ENCODE assay signal across 18 cellular contexts in the genomic region with DNA sequence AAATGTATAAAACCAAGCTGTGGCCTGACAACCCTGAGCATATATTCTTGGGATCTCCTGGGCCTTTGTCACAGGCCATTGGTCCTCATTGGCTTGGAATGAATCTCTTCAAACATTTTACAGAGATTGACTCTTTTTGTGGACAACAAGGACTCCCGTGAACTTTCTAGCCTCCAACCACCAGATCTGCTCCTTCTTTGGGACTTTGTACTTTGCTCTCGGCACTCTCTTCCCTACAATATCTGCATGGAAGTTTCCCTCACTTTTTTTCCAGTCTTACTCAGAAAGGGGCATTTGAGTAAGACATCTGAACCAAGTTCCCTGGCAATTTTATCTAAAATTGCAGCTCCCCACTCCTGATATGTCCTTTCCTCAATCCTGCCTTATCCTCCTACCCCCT.
DNase-seq lines count a peak whose midpoint lies in the region; ATAC-seq, FAIRE-seq and TF ChIP-seq lines count a peak whose summit lies in the region.
"Had no signal": no experiment of that assay in that cellular context is flagged by ENCODE, and none has a peak within 500 bp of the region (broad histone marks: within the 10 kb centered on the region; RNA-seq: fewer than 3 reads in every experiment).

No MANE protein-coding gene starts in this region.

- no peaks in the 10 kb centered on the region for H3K79me2 ChIP-seq in hepatocyte

- H3K9me3 Mint-ChIP-seq in T-helper 1 cell treated with Interleukin-12 subunit alpha and Interleukin-12 subunit beta and Interleukin-4 antibody, amounts not matched to agents 30 μg/mL and 1 μg/mL, for 36 hours, result peaks cover 8% of the 10 kb centered on the region
- H3K9me3 Mint-ChIP-seq in endodermal cell, result peaks cover 8% of the 10 kb centered on the region
- peaks cover 3% of the 10 kb centered on the region for H3K9me3 Mint-ChIP-seq in activated T-cell treated with anti-CD3 and anti-CD28 coated beads, Interleukin-2, amount 50 U/mL, for 24 hours
- H3K9me3 Mint-ChIP-seq: CD8-positive, alpha-beta memory T cell had no signal

- H3K4me3 ChIP-seq in hepatocyte (no peak overlapping the region), right lobe of liver (no peak overlapping the region), small intestine (ENCODE audit: low read depth in 1 of 2, low read length in 2 of 2) (no peak overlapping the region), endodermal cell (ENCODE audit: low read length) (no peak overlapping the region)
- H3K4me3 ChIP-seq: BLaER1 had no signal

- peaks cover 18% of the 10 kb centered on the region for H3K27me3 Mint-ChIP-seq in T-helper 1 cell treated with Interleukin-12 subunit alpha and Interleukin-12 subunit beta and Interleukin-4 antibody, amounts not matched to agents 30 μg/mL and 1 μg/mL, for 36 hours (ENCODE audit: low read depth)
- H3K27me3 Mint-ChIP-seq in endodermal cell (ENCODE audit: insufficient read depth), result no peaks in the 10 kb centered on the region
- H3K27me3 Mint-ChIP-seq in activated T-cell treated with anti-CD3 and anti-CD28 coated beads, Interleukin-2, amount 50 U/mL, for 24 hours, result peaks cover 19% of the 10 kb centered on the region

- H3K4me1 Mint-ChIP-seq in T-helper 1 cell treated with Interleukin-12 subunit alpha and Interleukin-12 subunit beta and Interleukin-4 antibody, amounts not matched to agents 30 μg/mL and 1 μg/mL, for 36 hours (ENCODE audit: low read depth), result no peaks in the 10 kb centered on the region
- peaks cover 25% of the 10 kb centered on the region for H3K4me1 Mint-ChIP-seq in endodermal cell
- peaks cover 19% of the 10 kb centered on the region for H3K4me1 Mint-ChIP-seq in activated T-cell treated with anti-CD3 and anti-CD28 coated beads, Interleukin-2, amount 50 U/mL, for 24 hours (ENCODE audit: low read depth)
- H3K4me1 Mint-ChIP-seq: CD8-positive, alpha-beta memory T cell had no signal

- H3K4me1 ChIP-seq in hepatocyte (ENCODE audit: insufficient read depth), result peaks cover 22% of the 10 kb centered on the region
- peaks cover 0 to 18% (median 4%) of the 10 kb centered on the region in 4 donors for H3K4me1 ChIP-seq in right lobe of liver
- peaks cover 5 to 10% of the 10 kb centered on the region in 2 donors for H3K4me1 ChIP-seq in small intestine (ENCODE audit: control insufficient read depth in 2 of 2, insufficient read depth in 1 of 2, low read depth in 1 of 2, low read length in 1 of 2)
- peaks cover 9% of the 10 kb centered on the region for H3K4me1 ChIP-seq in endodermal cell (ENCODE audit: control insufficient read depth, insufficient read depth, low read length)

- H3K9ac ChIP-seq in endodermal cell (ENCODE audit: extremely low read depth, low read length, poor library complexity, severe bottlenecking), result no peak overlapping the region
- H3K9ac ChIP-seq: BLaER1 had no signal

- DNase-seq in T-helper 1 cell, result no peak
- peak; percentile 23 for DNase-seq in hepatocyte (ENCODE audit: low spot score)
- DNase-seq in right lobe of liver, result peak in 1 of 3 donors; percentile 59
- peak; percentile 70 for DNase-seq in small intestine
- DNase-seq in frontal cortex (ENCODE audit: low spot score in 2 of 2), result no peak
- no peak for DNase-seq in endodermal cell
- DNase-seq in activated T-cell treated with anti-CD3 and anti-CD28 coated beads, Interleukin-2, amount 50 U/mL, for 24 hours, result no peak
- DNase-seq: CD8-positive, alpha-beta memory T cell; DMS79; GOT3; HCEC 1CT had no signal

- intact Hi-C loops in right lobe of liver (cut with DNase I), result no loop called here

- 56% methylated on average over 2 of the region's 2 CpGs for WGBS in hepatocyte (ENCODE audit: low lambda C conversion rate, missing lambda C conversion rate)
- WGBS in right lobe of liver (ENCODE audit: insufficient coverage, low coverage, low lambda C conversion rate, missing lambda C conversion rate), result 42% methylated on average over 2 of the region's 2 CpGs
- 18 to 64% (median 44%) methylated on average over 2 of the region's 2 CpGs for WGBS in small intestine, 3 donors
- 95 to 96% methylated on average over 2 of the region's 2 CpGs for WGBS in endodermal cell (ENCODE audit: insufficient coverage in 1 of 2, insufficient read length in 1 of 2), 2 experiments

- H3K36me3 ChIP-seq in hepatocyte (replicated peaks; ENCODE audit: insufficient read depth, low read depth) (no peaks in the 10 kb centered on the region), right lobe of liver (no peaks in the 10 kb centered on the region), small intestine (ENCODE audit: control insufficient read depth in 2 of 2, insufficient read depth in 2 of 2, low read length in 2 of 2) (no peaks in the 10 kb centered on the region), endodermal cell (ENCODE audit: control insufficient read depth, insufficient read depth, low read length) (no peaks in the 10 kb centered on the region)
- H3K36me3 ChIP-seq: BLaER1 had no signal

- no peak for FAIRE-seq in small intestine (lab: Jason Lieb, UNC)
- FAIRE-seq in frontal cortex (lab: Jason Lieb, UNC), result no peak
- FAIRE-seq: G401.6, GM12892, GM19239, HTR-8/SVneo had no signal

- no peaks in the 10 kb centered on the region for H4K20me1 ChIP-seq in hepatocyte (ENCODE audit: insufficient read depth, poor library complexity, severe bottlenecking)
- H4K20me1 ChIP-seq: BLaER1 had no signal

- no peak overlapping the region for H3K4me2 ChIP-seq in hepatocyte
- H3K4me2 ChIP-seq: BLaER1 had no signal

- no peaks in the 10 kb centered on the region for H3K36me3 Mint-ChIP-seq in T-helper 1 cell treated with Interleukin-12 subunit alpha and Interleukin-12 subunit beta and Interleukin-4 antibody, amounts not matched to agents 30 μg/mL and 1 μg/mL, for 36 hours (ENCODE audit: low read depth)
- no peaks in the 10 kb centered on the region for H3K36me3 Mint-ChIP-seq in endodermal cell (ENCODE audit: low read depth)
- H3K36me3 Mint-ChIP-seq in activated T-cell treated with anti-CD3 and anti-CD28 coated beads, Interleukin-2, amount 50 U/mL, for 24 hours (ENCODE audit: low read depth), result no peaks in the 10 kb centered on the region

- H2AFZ ChIP-seq in hepatocyte, result no peak overlapping the region

- no peak for TF ChIP-seq POLR2A in right lobe of liver (IDR thresholded peaks at IDR 0.05)

- H3K27me3 ChIP-seq in hepatocyte (no peaks in the 10 kb centered on the region), right lobe of liver (no peaks in the 10 kb centered on the region), small intestine (ENCODE audit: control insufficient read depth in 2 of 2, insufficient read depth in 2 of 2, low read length in 2 of 2) (no peaks in the 10 kb centered on the region), endodermal cell (ENCODE audit: control insufficient read depth, insufficient read depth, low read length, poor library complexity, severe bottlenecking) (no peaks in the 10 kb centered on the region)
- H3K27me3 ChIP-seq: BLaER1 had no signal

- H3K27ac Mint-ChIP-seq in T-helper 1 cell treated with Interleukin-12 subunit alpha and Interleukin-12 subunit beta and Interleukin-4 antibody, amounts not matched to agents 30 μg/mL and 1 μg/mL, for 36 hours, result peak overlapping the region; percentile 5
- no peak overlapping the region for H3K27ac Mint-ChIP-seq in endodermal cell
- H3K27ac Mint-ChIP-seq in activated T-cell treated with anti-CD3 and anti-CD28 coated beads, Interleukin-2, amount 50 U/mL, for 24 hours, result no peak overlapping the region

- ATAC-seq in right lobe of liver, result peak; percentile 86 to 93 (median 87)

- H3K27ac ChIP-seq in hepatocyte (peak overlapping the region; percentile 62), right lobe of liver (peak overlapping the region in 2 of 3 donors; percentile 32 to 44), small intestine (ENCODE audit: low read depth in 1 of 2, low read length in 1 of 2) (no peak overlapping the region), endodermal cell (ENCODE audit: low read depth, low read length) (no peak overlapping the region)
- H3K27ac ChIP-seq: 22Rv1, BLaER1 had no signal

- no peak overlapping the region for H3K4me3 Mint-ChIP-seq in T-helper 1 cell treated with Interleukin-12 subunit alpha and Interleukin-12 subunit beta and Interleukin-4 antibody, amounts not matched to agents 30 μg/mL and 1 μg/mL, for 36 hours
- H3K4me3 Mint-ChIP-seq in endodermal cell, result no peak overlapping the region
- H3K4me3 Mint-ChIP-seq in activated T-cell treated with anti-CD3 and anti-CD28 coated beads, Interleukin-2, amount 50 U/mL, for 24 hours, result no peak overlapping the region
- H3K4me3 Mint-ChIP-seq: CD8-positive, alpha-beta memory T cell had no signal

- H3K9me3 ChIP-seq in hepatocyte (ENCODE audit: low read depth), result no peaks in the 10 kb centered on the region
- H3K9me3 ChIP-seq in right lobe of liver, result no peaks in the 10 kb centered on the region
- H3K9me3 ChIP-seq in small intestine (ENCODE audit: control insufficient read depth, low read depth), result no peaks in the 10 kb centered on the region
- H3K9me3 ChIP-seq in endodermal cell (ENCODE audit: control insufficient read depth, low read length), result no peaks in the 10 kb centered on the region
- H3K9me3 ChIP-seq: BLaER1 had no signal

- no peak for TF ChIP-seq CTCF in hepatocyte (IDR thresholded peaks at IDR 0.05; ENCODE audit: poor library complexity)
- no peak for TF ChIP-seq CTCF in right lobe of liver (IDR thresholded peaks at IDR 0.05)
- TF ChIP-seq CTCF in endodermal cell (conservative IDR thresholded peaks at IDR 0.05), result no peak

- no peaks in the 10 kb centered on the region for H3K9me2 ChIP-seq in hepatocyte (replicated peaks; ENCODE audit: insufficient read depth)

Comparison
In these comparisons a context has a peak if more than half of its experiments do, and no peak if none do; other contexts are left out.
1. DNase-seq: peak in hepatocyte (single experiment) and small intestine (single experiment); none in T-helper 1 cell (0 of 5), frontal cortex (0 of 2), endodermal cell (single experiment) and activated T-cell treated with anti-CD3 and anti-CD28 coated beads, Interleukin-2, amount 50 U/mL, for 24 hours (single experiment).
2. H3K27ac ChIP-seq: peak in hepatocyte (single experiment) and right lobe of liver (2 of 3); none in small intestine (0 of 2) and endodermal cell (single experiment).